8 cellular contexts compared by ENCODE assay signal in genomic region chr11:65110354-65110861, GRCh38. TPM values are rescaled to one million over a fixed set of nuclear protein-coding genes. Genes with fewer than 3 reads are reported as not detected.
A peak's percentile ranks its signal among the peaks of the same experiment; 100 is the strongest.
DNase-seq lines count a peak whose midpoint lies in the region; ATAC-seq and TF ChIP-seq lines count a peak whose summit lies in the region.

No MANE protein-coding gene starts in this region.

- ATAC-seq in left ventricle myocardium superior (peak; percentile 44), sciatic nerve (peak; percentile 73), GM19397 (IDR thresholded peaks at IDR 0.05; ENCODE audit: unreplicated experiment) (no peak)

- peak; percentile 61 for DNase-seq in AG04450 (ENCODE audit: low read depth, low spot score)
- DNase-seq in GM20000 (ENCODE audit: low spot score) = peak; percentile 95
- peak; percentile 68 to 78 for DNase-seq in NCI-H2081 (lab: John Stamatoyannopoulos, UW)
- DNase-seq in T-helper 22 cell (ENCODE audit: low read depth) = peak; percentile 78
- DNase-seq in left ventricle myocardium superior = peak; percentile 90
- peak; percentile 96 for DNase-seq in sciatic nerve (ENCODE audit: low spot score)

- H3K4me3 ChIP-seq in AG04450 (ENCODE audit: low read depth, low read length) = no peak overlapping the region

- CTCF ChIA-PET in AG04450 (lab: Charles Lee) = interaction anchor here (0.7 to 5.2 kb wide), 13 partner anchors 8 to 262 kb away, joined by 3 to 48 read pairs (median 4); partner anchors contain the start of gene CAPN1

- no peaks in the 10 kb centered on the region for H3K27me3 ChIP-seq in AG04450 (ENCODE audit: control insufficient read depth, insufficient read depth, low read length)

- peak; percentile 92 for TF ChIP-seq CTCF in AG04450 (IDR thresholded peaks at IDR 0.05; ENCODE audit: low read depth, low read length)
- TF ChIP-seq CTCF in GM20000 (IDR thresholded peaks at IDR 0.05; ENCODE audit: extremely low read depth, missing control alignments) = peak; percentile 93

- intact Hi-C loops in left ventricle myocardium superior (cut with micrococcal nuclease) (no loop called here), sciatic nerve (cut with DNase I) (loop anchor here (10.0 kb wide), 2 partner anchors 96 to 186 kb away; partner anchors contain the start of genes ARL2 and PPP2R5B)

- POLR2A ChIA-PET in AG04450 (lab: Yijun Ruan, JAX) = interaction anchor here (0.8 to 2.0 kb wide), 3 partner anchors 12 to 24 kb away, joined by 3 to 9 read pairs (median 7); partner anchors contain the start of genes FAU, MRPL49, SYVN1 and VPS51

- H3K27ac ChIP-seq in AG04450 (ENCODE audit: low read depth, low read length) = no peak overlapping the region
- H3K27ac ChIP-seq in angular gyrus (ENCODE audit: low read depth, low read length) = peak overlapping the region; percentile 48

- H3K9me3 ChIP-seq in AG04450 (ENCODE audit: control insufficient read depth, insufficient read depth, low read length) = no peaks in the 10 kb centered on the region; the same call in 1 of the 2 replicates

RNA-seq across cellular contexts. Expression of gene TM7SF2, which starts 1.3 kb away (rescaled TPM):
- polyA plus RNA-seq in AG04450 (2011; rRNA removed) = 10.3 and 15.1 TPM in 2 replicates
- polyA minus RNA-seq in AG04450 (2011; rRNA and poly(A)+ RNA removed) = 11.6 and 20.0 TPM in 2 replicates
- total RNA-seq in left ventricle myocardium superior = 112 TPM
- 18.2 TPM for total RNA-seq in sciatic nerve

RNA-seq across cellular contexts. Expression of gene ZNHIT2, which starts 7.1 kb away (rescaled TPM):
- 3.1 and 3.6 TPM in 2 replicates for polyA plus RNA-seq in AG04450 (2011; rRNA removed)
- 1.00 and 1.6 TPM in 2 replicates for polyA minus RNA-seq in AG04450 (2011; rRNA and poly(A)+ RNA removed)
- total RNA-seq in left ventricle myocardium superior = 5.5 TPM
- 6.8 TPM for total RNA-seq in sciatic nerve

RNA-seq across cellular contexts. Expression of gene FAU, which starts 11.5 kb away (rescaled TPM):
- 426 and 504 TPM in 2 replicates for polyA plus RNA-seq in AG04450 (2011; rRNA removed)
- 136 and 146 TPM in 2 replicates for polyA minus RNA-seq in AG04450 (2011; rRNA and poly(A)+ RNA removed)
- total RNA-seq in left ventricle myocardium superior = 724 TPM
- total RNA-seq in sciatic nerve = 722 TPM

RNA-seq across cellular contexts. Expression of gene MRPL49, which starts 11.7 kb away (rescaled TPM):
- 54.2 and 55.7 TPM in 2 replicates for polyA plus RNA-seq in AG04450 (2011; rRNA removed)
- 30.5 and 32.4 TPM in 2 replicates for polyA minus RNA-seq in AG04450 (2011; rRNA and poly(A)+ RNA removed)
- total RNA-seq in left ventricle myocardium superior (33.7 TPM), sciatic nerve (32.1 TPM)

RNA-seq across cellular contexts. Expression of gene VPS51, which starts 14.4 kb away (rescaled TPM):
- polyA plus RNA-seq in AG04450 (2011; rRNA removed) = 38.9 and 74.1 TPM in 2 replicates
- 111 and 136 TPM in 2 replicates for polyA minus RNA-seq in AG04450 (2011; rRNA and poly(A)+ RNA removed)
- total RNA-seq in left ventricle myocardium superior = 84.8 TPM
- total RNA-seq in sciatic nerve = 115 TPM
